Comparison of ENCODE assay signal across 33 cellular contexts in the genomic region with DNA sequence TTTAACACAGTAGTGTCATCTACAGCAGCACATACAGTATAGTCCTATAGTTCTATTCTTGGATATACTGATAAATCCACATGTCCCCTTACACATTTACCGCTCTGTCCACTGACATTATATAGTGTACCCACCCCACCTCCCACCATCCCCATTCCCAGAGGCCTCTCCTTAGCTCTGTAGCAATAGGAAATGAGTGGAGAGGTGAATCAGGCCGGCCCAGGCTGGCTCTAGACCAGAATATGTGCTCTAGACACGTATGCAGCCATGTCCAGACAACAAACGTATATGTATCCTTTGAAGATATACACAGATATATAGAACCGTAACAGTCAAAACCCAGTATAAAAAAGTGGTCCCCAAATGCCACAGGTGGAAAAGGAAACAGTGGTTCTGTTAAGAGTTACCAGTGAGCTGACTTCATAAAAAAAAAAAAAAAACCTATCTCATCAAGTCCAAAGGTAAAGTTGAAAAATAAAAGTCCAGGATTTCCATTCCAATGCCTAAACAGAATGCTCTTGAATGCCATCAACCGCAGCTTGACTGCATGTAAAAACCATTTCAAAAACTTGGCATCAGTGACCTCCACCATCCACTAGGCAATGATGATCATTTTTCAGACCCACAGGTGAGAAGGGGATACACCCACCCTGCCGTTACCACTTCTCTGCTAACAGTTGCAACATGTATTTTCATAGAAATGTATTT. TPM values are rescaled to one million over a fixed set of nuclear protein-coding genes. Genes with fewer than 3 reads are reported as not detected.
DNase-seq lines count a peak whose midpoint lies in the region; ATAC-seq and TF ChIP-seq lines count a peak whose summit lies in the region.
"Had no signal": no experiment of that assay in that cellular context is flagged by ENCODE, and none has a peak within 500 bp of the region (broad histone marks: within the 10 kb centered on the region; RNA-seq: fewer than 3 reads in every experiment).

No MANE protein-coding gene starts in this region.

- no peaks in the 10 kb centered on the region for H3K27me3 ChIP-seq in heart right ventricle
- no peaks in the 10 kb centered on the region for H3K27me3 ChIP-seq in smooth muscle cell (ENCODE audit: low read depth)
- H3K27me3 ChIP-seq: body of pancreas, ovary, testis, uterus had no signal

- H3K9me3 Mint-ChIP-seq in chondrocyte (ENCODE audit: low read depth) = no peaks in the 10 kb centered on the region
- H3K9me3 Mint-ChIP-seq: activated CD8-positive, alpha-beta T cell treated with anti-CD3 and anti-CD28 coated beads for 36 hours; activated naive CD4-positive, alpha-beta T cell treated with anti-CD3 and anti-CD28 coated beads, Interleukin-2, amount 10 ng/mL, durations not matched to agents 7 days and 5 days; activated T-helper 17 cell treated with anti-CD3 and anti-CD28 coated beads, Interleukin-2, amount 50 U/mL, for 72 hours; GM23338; stimulated activated naive CD8-positive, alpha-beta T cell treated with anti-CD3 and anti-CD28 coated beads, Interleukin-15, Interleukin-2, amounts not matched to agents 100 ng/mL and 50 ng/mL, for 24 hours had no signal

- peaks cover 91% of the 10 kb centered on the region for H4K20me1 ChIP-seq in smooth muscle cell (ENCODE audit: low read depth)

- H2AFZ ChIP-seq in smooth muscle cell (ENCODE audit: low read depth) = no peak overlapping the region
- H2AFZ ChIP-seq: GM23338, PC-9 had no signal

- H3K4me1 Mint-ChIP-seq in chondrocyte (ENCODE audit: low read depth) = peaks cover 39% of the 10 kb centered on the region
- H3K4me1 Mint-ChIP-seq: activated CD4-positive, alpha-beta T cell treated with anti-CD3 and anti-CD28 coated beads for 36 hours; activated naive CD4-positive, alpha-beta T cell treated with anti-CD3 and anti-CD28 coated beads, Interleukin-2, amount 10 ng/mL, durations not matched to agents 7 days and 5 days; CD4-positive, CD25-positive, alpha-beta regulatory T cell had no signal

- H3K27ac ChIP-seq in heart right ventricle (peak overlapping the region in 8 of 10 donors; percentile 31 to 75 (median 61)), smooth muscle cell (ENCODE audit: low read depth) (peak overlapping the region; percentile 77)
- H3K27ac ChIP-seq: body of pancreas, ovary, PC-9, testis, uterus had no signal

- peaks cover 64% of the 10 kb centered on the region for H3K79me2 ChIP-seq in smooth muscle cell (ENCODE audit: low read depth)

- no peaks in the 10 kb centered on the region for H3K27me3 Mint-ChIP-seq in chondrocyte (ENCODE audit: low read depth)
- H3K27me3 Mint-ChIP-seq: activated CD4-positive, alpha-beta T cell treated with anti-CD3 and anti-CD28 coated beads for 36 hours; activated CD8-positive, alpha-beta T cell treated with anti-CD3 and anti-CD28 coated beads for 36 hours; activated T-helper 17 cell treated with anti-CD3 and anti-CD28 coated beads, Interleukin-2, amount 50 U/mL, for 72 hours; CD4-positive, CD25-positive, alpha-beta regulatory T cell; stimulated activated naive CD8-positive, alpha-beta T cell treated with anti-CD3 and anti-CD28 coated beads, Interleukin-15, Interleukin-2, amounts not matched to agents 100 ng/mL and 50 ng/mL, for 24 hours; T-helper 17 cell had no signal

- peaks cover 21% of the 10 kb centered on the region for H3F3A ChIP-seq in smooth muscle cell (ENCODE audit: low read depth)

- H3K36me3 ChIP-seq in heart right ventricle = peaks cover 0 to 18% (median 0%) of the 10 kb centered on the region in 9 donors
- no peaks in the 10 kb centered on the region for H3K36me3 ChIP-seq in smooth muscle cell (ENCODE audit: low read depth)
- H3K36me3 ChIP-seq: ovary, uterus had no signal

- H3K4me2 ChIP-seq in smooth muscle cell = peak overlapping the region; percentile 68
- H3K4me2 ChIP-seq: GM23338, PC-9 had no signal

- H3K27ac Mint-ChIP-seq in chondrocyte (ENCODE audit: unreplicated experiment) = no peak overlapping the region
- H3K27ac Mint-ChIP-seq: activated CD4-positive, alpha-beta T cell treated with anti-CD3 and anti-CD28 coated beads for 36 hours; activated CD8-positive, alpha-beta T cell treated with anti-CD3 and anti-CD28 coated beads for 36 hours; activated naive CD4-positive, alpha-beta T cell treated with anti-CD3 and anti-CD28 coated beads, Interleukin-2, amount 10 ng/mL, durations not matched to agents 7 days and 5 days; activated T-helper 17 cell treated with anti-CD3 and anti-CD28 coated beads, Interleukin-2, amount 50 U/mL, for 72 hours; CD4-positive, CD25-positive, alpha-beta regulatory T cell; GM23338; stimulated activated naive CD8-positive, alpha-beta T cell treated with anti-CD3 and anti-CD28 coated beads, Interleukin-15, Interleukin-2, amounts not matched to agents 100 ng/mL and 50 ng/mL, for 24 hours; T-helper 17 cell had no signal

- TF ChIP-seq CTCF in heart right ventricle (IDR thresholded peaks at IDR 0.05) (no peak), cardiac fibroblast (IDR thresholded peaks at IDR 0.05; ENCODE audit: low read depth, low read length) (no peak), smooth muscle cell (IDR thresholded peaks at IDR 0.05; ENCODE audit: borderline replicate concordance, insufficient read depth, poor library complexity, severe bottlenecking) (no peak), chondrocyte (IDR thresholded peaks at IDR 0.05) (no peak)

- DNase-seq in heart right ventricle (no peak), Right ventricle myocardium inferior (ENCODE audit: missing footprints) (no peak), cardiac fibroblast (ENCODE audit: low read depth in 2 of 2) (peak; percentile 15 to 38), kidney tubule cell (ENCODE audit: low spot score) (peak; percentile 59), smooth muscle cell (lab: John Stamatoyannopoulos, UW; ENCODE audit: unreplicated experiment) (no peak), NCI-H524 (lab: John Stamatoyannopoulos, UW) (no peak), chondrocyte (ENCODE audit: low spot score) (no peak)
- no peak for DNase-seq in stimulated activated CD4-positive, alpha-beta T cell treated with anti-CD3 and anti-CD28 coated beads, Interleukin-12 subunit alpha, Interleukin-12 subunit beta, amount 100 ng/mL, for 4 hours
- DNase-seq: activated CD4-positive, alpha-beta T cell treated with anti-CD3 and anti-CD28 coated beads for 36 hours; activated CD8-positive, alpha-beta T cell treated with anti-CD3 and anti-CD28 coated beads for 36 hours; activated naive CD4-positive, alpha-beta T cell treated with anti-CD3 and anti-CD28 coated beads, Interleukin-2, amount 10 ng/mL, durations not matched to agents 7 days and 5 days; body of pancreas; CD4-positive, CD25-positive, alpha-beta regulatory T cell; effector memory CD4-positive, alpha-beta T cell; erythroblast; head of caudate nucleus; IMR-90; kidney; NCI-H1930; NCI-H526; NK-92 treated with Interleukin-12 subunit alpha and Interleukin-12 subunit beta, amount 100 ng/mL, for 24 hours; ovary; PC-9; retina; stimulated activated CD4-positive, alpha-beta T cell treated with anti-CD3 and anti-CD28 coated beads, Interleukin-2, amount 100 ng/mL, for 24 hours; T-helper 17 cell; testis; uterus had no signal

- H3K36me3 Mint-ChIP-seq in chondrocyte (ENCODE audit: low read depth) = peaks cover 2% of the 10 kb centered on the region
- H3K36me3 Mint-ChIP-seq: CD4-positive, CD25-positive, alpha-beta regulatory T cell had no signal

- H3K4me1 ChIP-seq in heart right ventricle = peaks cover 12 to 94% (median 74%) of the 10 kb centered on the region in 9 donors
- peaks cover 88% of the 10 kb centered on the region for H3K4me1 ChIP-seq in smooth muscle cell (ENCODE audit: low read depth)
- H3K4me1 ChIP-seq: uterus had no signal

- WGBS in heart right ventricle, 2 donors = 53 to 60% methylated on average over 7 of the region's 7 CpGs
- 74% methylated on average over 7 of the region's 7 CpGs for WGBS in smooth muscle cell (ENCODE audit: low lambda C conversion rate)

- H3K9me3 ChIP-seq in heart right ventricle (no peaks in the 10 kb centered on the region), smooth muscle cell (replicated peaks; ENCODE audit: low read depth) (no peaks in the 10 kb centered on the region)
- H3K9me3 ChIP-seq: body of pancreas, ovary, testis, uterus had no signal

- peak overlapping the region; percentile 6 for H3K9ac ChIP-seq in smooth muscle cell (ENCODE audit: low read depth)

- intact Hi-C loops in heart right ventricle (cut with DNase I) (loop anchor here in 3 of 10 donors (10.0 kb wide), 3 partner anchors 291 to 781 kb away; partner anchors contain the start of gene CFL2 (in 1 of the 3)), Right ventricle myocardium inferior (cut with DNase I) (loop anchor here (5.0 kb wide), 1 partner anchor 87 kb away; no protein-coding TSS in a partner anchor)

- peak in 1 of 8 donors; percentile 10 for ATAC-seq in heart right ventricle
- no peak for ATAC-seq in Right ventricle myocardium inferior
- ATAC-seq: activated CD4-positive, alpha-beta T cell treated with anti-CD3 and anti-CD28 coated beads for 36 hours; activated CD8-positive, alpha-beta T cell treated with anti-CD3 and anti-CD28 coated beads for 36 hours; activated T-helper 17 cell treated with anti-CD3 and anti-CD28 coated beads, Interleukin-2, amount 50 U/mL, for 72 hours; body of pancreas; GM23338; T-helper 17 cell had no signal

- H3K4me3 ChIP-seq in heart right ventricle (no peak overlapping the region), cardiac fibroblast (replicated peaks in 1 of 2; ENCODE audit: low read depth in 2 of 2, low read length in 2 of 2) (no peak overlapping the region), smooth muscle cell (no peak overlapping the region)
- H3K4me3 ChIP-seq: body of pancreas, GM23338, lung, ovary, PC-9, testis, uterus had no signal

- H3K4me3 Mint-ChIP-seq in chondrocyte (ENCODE audit: unreplicated experiment) = no peak overlapping the region
- H3K4me3 Mint-ChIP-seq: activated CD4-positive, alpha-beta T cell treated with anti-CD3 and anti-CD28 coated beads for 36 hours; activated CD8-positive, alpha-beta T cell treated with anti-CD3 and anti-CD28 coated beads for 36 hours; activated naive CD4-positive, alpha-beta T cell treated with anti-CD3 and anti-CD28 coated beads, Interleukin-2, amount 10 ng/mL, durations not matched to agents 7 days and 5 days; activated T-helper 17 cell treated with anti-CD3 and anti-CD28 coated beads, Interleukin-2, amount 50 U/mL, for 72 hours; CD4-positive, CD25-positive, alpha-beta regulatory T cell; GM23338; stimulated activated naive CD8-positive, alpha-beta T cell treated with anti-CD3 and anti-CD28 coated beads, Interleukin-15, Interleukin-2, amounts not matched to agents 100 ng/mL and 50 ng/mL, for 24 hours; T-helper 17 cell had no signal

RNA-seq across cellular contexts. Expression of gene EGLN3, which starts 16.7 kb away (rescaled TPM):
- 100 to 1,000 TPM in 7 of 10 donors, 10 to 100 TPM in 3; 50.8 to 281 (median 169) TPM for total RNA-seq in heart right ventricle
- polyA plus RNA-seq in heart right ventricle = 100 to 1,000 TPM in 1 of 2 donors, 10 to 100 TPM in 1; 33.7 to 256 TPM
- 136 TPM for total RNA-seq in Right ventricle myocardium inferior
- 146 TPM in 2 replicates for total RNA-seq in smooth muscle cell
- 127 and 154 TPM in 2 replicates for polyA plus RNA-seq in smooth muscle cell
- total RNA-seq in chondrocyte = 2.8 TPM in 2 of 3 replicates, not detected in the other
- polyA plus RNA-seq: neural cell had no signal

Comparison
In these comparisons a context has a peak if more than half of its experiments do, and no peak if none do; other contexts are left out.
1. DNase-seq: peak in cardiac fibroblast (2 of 2) and kidney tubule cell (single experiment); none in heart right ventricle (0 of 2), Right ventricle myocardium inferior (single experiment), smooth muscle cell (single experiment), NCI-H524 (0 of 2), chondrocyte (single experiment) and stimulated activated CD4-positive, alpha-beta T cell treated with anti-CD3 and anti-CD28 coated beads, Interleukin-12 subunit alpha, Interleukin-12 subunit beta, amount 100 ng/mL, for 4 hours (single experiment).
2. RNA of gene EGLN3, which starts 16.7 kb away (total RNA-seq): 50.8 to 281 TPM in heart right ventricle, 146 TPM in smooth muscle cell and 136 TPM in Right ventricle myocardium inferior (single experiment); 2.8 TPM in chondrocyte; every median in the first group is over 10 times any median in the second.